8 cellular contexts compared by ENCODE assay signal in genomic region chr1:203268901-203269653, GRCh38. TPM values are rescaled to one million over a fixed set of nuclear protein-coding genes. Genes with fewer than 3 reads are reported as not detected.
DNase-seq lines count a peak whose midpoint lies in the region; ATAC-seq and TF ChIP-seq lines count a peak whose summit lies in the region.

No MANE protein-coding gene starts in this region.

- DNase-seq in AML-193 (lab: John Stamatoyannopoulos, UW), result peak; percentile 79 to 81
- peak; percentile 88 for DNase-seq in NCI-H187 treated with DMSO at 0.1 percent for 48 hours (lab: John Stamatoyannopoulos, UW)
- DNase-seq in SW480 (ENCODE audit: low spot score), result peak; percentile 76
- DNase-seq in dorsolateral prefrontal cortex, result peak in 1 of 10 donors; percentile 69

- H3K36me3 ChIP-seq in muscle layer of colon (ENCODE audit: insufficient read depth, low read length), result no peaks in the 10 kb centered on the region

- ATAC-seq in GM21390 (IDR thresholded peaks at IDR 0.05; ENCODE audit: unreplicated experiment), result no peak
- no peak for ATAC-seq in HG02610 (IDR thresholded peaks at IDR 0.05; ENCODE audit: unreplicated experiment)

- H3K27me3 ChIP-seq in dorsolateral prefrontal cortex, result no peaks in the 10 kb centered on the region
- H3K27me3 ChIP-seq in muscle layer of colon (ENCODE audit: control insufficient read depth in 1 of 2, insufficient read depth in 2 of 2, low read length in 2 of 2), result no peaks in the 10 kb centered on the region

- H3K4me1 ChIP-seq in muscle layer of colon (ENCODE audit: insufficient read depth, low read length), result peaks cover 30% of the 10 kb centered on the region

- H3K4me3 ChIP-seq in dorsolateral prefrontal cortex (no peak overlapping the region), muscle layer of colon (ENCODE audit: low read depth in 1 of 2, low read length in 2 of 2) (no peak overlapping the region)

- intact Hi-C loops in dorsolateral prefrontal cortex (cut with DNase I), result loop anchor here (2.0 to 5.0 kb wide), 3 partner anchors 152 to 232 kb away; no protein-coding TSS in a partner anchor

- peak overlapping the region in 55 of 59 donors; percentile 9 to 89 (median 70) for H3K27ac ChIP-seq in dorsolateral prefrontal cortex
- peak overlapping the region; percentile 25 for H3K27ac ChIP-seq in muscle layer of colon (ENCODE audit: low read depth, low read length)

- TF ChIP-seq CTCF in GM12872 (IDR thresholded peaks at IDR 0.05; ENCODE audit: insufficient read depth, low read depth, low read length) (peak; percentile 99), dorsolateral prefrontal cortex (IDR thresholded peaks at IDR 0.05 in 54 of 56, conservative IDR thresholded peaks at IDR 0.05 in 2 of 56; ENCODE audit: low read depth in 1 of 56, partially characterized antibody in 56 of 56) (peak; percentile 88 to 99 (median 96))

- H3K9ac ChIP-seq in muscle layer of colon (ENCODE audit: low read length), result no peak overlapping the region

- H3K9me3 ChIP-seq in muscle layer of colon (ENCODE audit: low read length), result no peaks in the 10 kb centered on the region

RNA-seq across cellular contexts. Expression of gene BTG2, which starts 36.2 kb away (rescaled TPM):
- total RNA-seq in dorsolateral prefrontal cortex, result 100 to 1,000 TPM in 3 of 120 experiments, 10 to 100 TPM in 117; 21.2 to 122 (median 33.4) TPM

RNA-seq across cellular contexts. Expression of gene CHIT1, which starts 39.6 kb away (rescaled TPM):
- 1 to 10 TPM in 92 of 120 experiments, under 1 TPM in 24, not detected in 4; 0.17 to 6.8 (median 1.6) TPM for total RNA-seq in dorsolateral prefrontal cortex
